In the genomic region with DNA sequence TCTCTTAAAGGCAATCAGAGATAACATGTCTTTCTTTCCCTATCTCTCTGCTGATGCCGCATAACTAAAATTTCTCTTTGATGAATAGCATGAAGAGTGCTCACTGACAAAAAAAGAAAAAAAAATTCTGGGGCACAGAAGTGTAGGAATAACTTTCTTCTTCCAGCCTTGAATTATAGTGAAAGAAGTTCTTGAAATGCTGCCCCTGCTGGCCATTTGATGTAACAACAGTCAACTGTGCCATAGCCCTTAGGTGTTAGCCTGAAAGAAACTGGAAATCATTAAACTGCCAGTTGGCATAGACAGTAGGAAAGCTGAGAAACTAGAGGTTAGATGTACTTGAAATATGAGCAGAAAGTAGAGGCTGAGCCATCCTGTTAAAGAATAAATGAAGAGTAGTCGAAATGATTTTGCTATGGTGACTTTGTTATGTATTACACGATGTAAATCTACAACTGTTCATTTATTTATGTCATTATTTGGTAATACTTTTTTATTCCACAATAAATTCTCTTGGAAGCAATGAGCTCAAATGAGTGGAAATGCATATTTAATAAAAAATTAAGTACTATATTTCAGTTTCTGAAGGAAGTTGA, we compare ENCODE assay signal across 8 cellular contexts. TPM values are rescaled to one million over a fixed set of nuclear protein-coding genes. Genes with fewer than 3 reads are reported as not detected.
DNase-seq lines count a peak whose midpoint lies in the region; ATAC-seq and TF ChIP-seq lines count a peak whose summit lies in the region.

No MANE protein-coding gene starts in this region.

- H3K4me3 ChIP-seq in gastroesophageal sphincter, result no peak overlapping the region

- peak; percentile 91 for TF ChIP-seq CTCF in 22Rv1 (IDR thresholded peaks at IDR 0.05)
- peak; percentile 88 for TF ChIP-seq CTCF in LNCAP (IDR thresholded peaks at IDR 0.05)
- TF ChIP-seq CTCF in gastroesophageal sphincter (IDR thresholded peaks at IDR 0.05), result peak; percentile 68 to 77 (median 74)

- DNase-seq in ELR (ENCODE audit: low read depth) (peak; percentile 60), renal cortical epithelial cell (ENCODE audit: low read depth) (peak; percentile 69)
- peak; percentile 13 to 17 for DNase-seq in activated CD4-positive, alpha-beta T cell treated with anti-CD3 and anti-CD28 coated beads, Interleukin-2, amount 50 U/mL, for 4 hours

- H3K27ac ChIP-seq in 22Rv1 (no peak overlapping the region), gastroesophageal sphincter (no peak overlapping the region)

- H3K9me3 ChIP-seq in gastroesophageal sphincter, result peaks cover 0 to 6% (median 0%) of the 10 kb centered on the region in 3 donors

- ATAC-seq in gastroesophageal sphincter, result no peak
- ATAC-seq in HG02884 (IDR thresholded peaks at IDR 0.05; ENCODE audit: unreplicated experiment), result no peak
- ATAC-seq in GM21737 (IDR thresholded peaks at IDR 0.05; ENCODE audit: unreplicated experiment), result no peak

- TF ChIP-seq POLR2A in gastroesophageal sphincter (IDR thresholded peaks at IDR 0.05), result no peak

- H3K36me3 ChIP-seq in gastroesophageal sphincter, result no peaks in the 10 kb centered on the region

- WGBS in gastroesophageal sphincter (ENCODE audit: low coverage in 1 of 2), 2 donors, result 23 to 31% methylated on average over 3 of the region's 3 CpGs

- no peaks in the 10 kb centered on the region for H3K27me3 ChIP-seq in gastroesophageal sphincter

- H3K4me1 ChIP-seq in gastroesophageal sphincter, result no peaks in the 10 kb centered on the region

- no peak for TF ChIP-seq EP300 in gastroesophageal sphincter (IDR thresholded peaks at IDR 0.05)

RNA-seq across cellular contexts. Expression of a gene that starts 48.3 kb away (rescaled TPM):
- total RNA-seq in gastroesophageal sphincter, result 10 to 100 TPM in 3 of 4 donors, 1 to 10 TPM in 1; 5.0 to 15.5 (median 13.6) TPM
- total RNA-seq in renal cortical epithelial cell, result 11.5 and 34.9 TPM in 2 replicates

Comparison
In these comparisons a context has a peak if more than half of its experiments do, and no peak if none do; other contexts are left out.
1. DNase-seq: peak in every context shown above with its lines; median percentile 69 in renal cortical epithelial cell; 60 in ELR; 15 in activated CD4-positive, alpha-beta T cell treated with anti-CD3 and anti-CD28 coated beads, Interleukin-2, amount 50 U/mL, for 4 hours.